ENCODE assay signal across 1 cellular context in the genomic region with DNA sequence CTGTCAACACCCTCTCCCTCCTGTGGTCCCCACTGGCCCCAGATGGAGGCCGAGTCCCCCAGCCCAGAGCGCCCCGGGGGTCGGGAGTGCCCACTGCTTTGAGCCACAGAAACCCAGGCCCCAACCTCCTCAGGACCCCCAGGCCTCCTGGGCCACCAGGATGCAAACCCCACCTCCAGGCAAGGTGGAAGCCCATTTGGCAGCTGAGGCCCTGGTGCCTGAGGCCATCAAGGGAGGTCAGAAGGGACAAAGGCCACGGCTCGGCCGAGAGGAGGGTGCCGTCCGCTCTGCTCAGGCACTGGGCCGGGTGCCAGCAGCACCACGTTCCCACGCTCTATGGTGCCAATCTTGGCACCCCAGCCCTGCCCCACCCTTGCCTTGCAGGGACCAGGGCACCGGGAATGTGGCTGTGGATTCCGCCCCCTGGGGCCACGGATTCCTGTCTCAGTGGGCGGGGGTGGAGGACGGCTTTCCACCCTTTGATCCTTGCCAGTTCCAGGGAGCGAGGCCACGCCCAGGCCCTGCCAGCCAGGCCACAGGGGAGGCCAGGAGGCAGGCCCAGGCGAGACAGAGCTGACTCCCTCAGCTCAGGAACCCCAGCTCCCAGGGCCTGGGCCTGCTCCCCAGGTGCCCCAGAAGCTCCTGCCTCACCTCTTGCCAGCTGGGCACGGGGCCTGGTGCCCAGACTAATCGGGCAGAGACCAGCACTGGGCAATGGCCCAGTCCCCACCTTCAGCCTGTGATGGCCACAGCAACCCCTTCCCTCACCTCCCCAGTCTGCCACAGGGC.
TF ChIP-seq lines count a peak whose summit lies in the region.

No MANE protein-coding gene starts in this region.

TF ChIP-seq in HepG2, 621 proteins besides CTCF, POLR2A, EP300 and RAD21 (continued from another document and continues in another):
- TF ChIP-seq TFDP2 (CRISPR knock-in tag; IDR thresholded peaks at IDR 0.05) (0 out of 2 replicates have a peak, but pooled peaks have one; percentile 14), THRA (CRISPR knock-in tag; IDR thresholded peaks at IDR 0.05; ENCODE audit: borderline replicate concordance) (0 out of 2 replicates have a peak, but pooled peaks have one; percentile 10), ZNF17 (CRISPR knock-in tag; IDR thresholded peaks at IDR 0.05) (no peak), MAFF (IDR thresholded peaks at IDR 0.05; ENCODE audit: low read depth, low read length) (no peak), ZNF33A (CRISPR knock-in tag; IDR thresholded peaks at IDR 0.05; ENCODE audit: borderline replicate concordance) (no peak), RFXAP (CRISPR knock-in tag; IDR thresholded peaks at IDR 0.05; ENCODE audit: borderline replicate concordance) (no peak), CCAR2 (optimal IDR thresholded peaks at IDR 0.05; ENCODE audit: low read depth, low read length) (no peak), SAP130 (CRISPR knock-in tag; IDR thresholded peaks at IDR 0.05; ENCODE audit: low read depth) (0 out of 2 replicates have a peak, but pooled peaks have one; percentile 20), ZNF567 (CRISPR knock-in tag; IDR thresholded peaks at IDR 0.05; ENCODE audit: borderline replicate concordance) (no peak), AGO1 (IDR thresholded peaks at IDR 0.05; ENCODE audit: low read depth, low read length, poor library complexity, severe bottlenecking) (no peak), SP5 (CRISPR knock-in tag; IDR thresholded peaks at IDR 0.05; ENCODE audit: borderline replicate concordance, low read depth) (peak; percentile 90), ZSCAN20 (CRISPR knock-in tag; IDR thresholded peaks at IDR 0.05; ENCODE audit: borderline replicate concordance) (no peak), MZF1 (CRISPR knock-in tag; IDR thresholded peaks at IDR 0.05; ENCODE audit: borderline replicate concordance) (no peak), MLLT10 (CRISPR knock-in tag; IDR thresholded peaks at IDR 0.05) (no peak), DNMT1 (CRISPR knock-in tag; IDR thresholded peaks at IDR 0.05) (0 out of 2 replicates have a peak, but pooled peaks have one; percentile 18), FOXA3 (CRISPR knock-in tag; IDR thresholded peaks at IDR 0.05) (no peak), ZNF224 (CRISPR knock-in tag; IDR thresholded peaks at IDR 0.05) (no peak), SNAI1 (CRISPR knock-in tag; IDR thresholded peaks at IDR 0.05; ENCODE audit: borderline replicate concordance) (no peak), ZMAT5 (CRISPR knock-in tag; IDR thresholded peaks at IDR 0.05; ENCODE audit: borderline replicate concordance, low read depth) (no peak), ZNF792 (CRISPR knock-in tag; IDR thresholded peaks at IDR 0.05) (no peak), SRSF4 (IDR thresholded peaks at IDR 0.05; ENCODE audit: low read depth, low read length, poor library complexity, severe bottlenecking) (no peak), NR2C2 (CRISPR knock-in tag; IDR thresholded peaks at IDR 0.05; ENCODE audit: borderline replicate concordance) (no peak), ZBTB21 (CRISPR knock-in tag; IDR thresholded peaks at IDR 0.05) (no peak), ZNF251 (CRISPR knock-in tag; IDR thresholded peaks at IDR 0.05) (no peak), ZNF616 (CRISPR knock-in tag; IDR thresholded peaks at IDR 0.05; ENCODE audit: low read depth) (no peak), SCMH1 (CRISPR knock-in tag; IDR thresholded peaks at IDR 0.05; ENCODE audit: borderline replicate concordance) (no peak), TRIM24 (CRISPR knock-in tag; IDR thresholded peaks at IDR 0.05) (no peak), NAIF1 (CRISPR knock-in tag; IDR thresholded peaks at IDR 0.05; ENCODE audit: borderline replicate concordance) (no peak), NCOR1 (IDR thresholded peaks at IDR 0.05; ENCODE audit: borderline replicate concordance, low read length) (no peak), ARNT (IDR thresholded peaks at IDR 0.05) (no peak), ZNF749 (CRISPR knock-in tag; IDR thresholded peaks at IDR 0.05; ENCODE audit: borderline replicate concordance) (no peak), U2AF1 (optimal IDR thresholded peaks at IDR 0.05; ENCODE audit: low read depth, low read length) (no peak), ZNF674 (CRISPR knock-in tag; IDR thresholded peaks at IDR 0.05; ENCODE audit: low read depth) (no peak), CBX1 (IDR thresholded peaks at IDR 0.05; ENCODE audit: low read depth) (no peak), ZNF747 (CRISPR knock-in tag; IDR thresholded peaks at IDR 0.05; ENCODE audit: borderline replicate concordance) (no peak), HNRNPL (IDR thresholded peaks at IDR 0.05; ENCODE audit: low read depth, low read length) (peak; percentile 100), ATF7 (IDR thresholded peaks at IDR 0.05) (no peak), ATF7 (CRISPR knock-in tag; IDR thresholded peaks at IDR 0.05) (no peak), ZFP91 (CRISPR knock-in tag; IDR thresholded peaks at IDR 0.05; ENCODE audit: borderline replicate concordance) (no peak; the same call in 1 of the 2 replicates), ZNF207 (IDR thresholded peaks at IDR 0.05; ENCODE audit: borderline replicate concordance) (no peak), RARA (CRISPR knock-in tag; IDR thresholded peaks at IDR 0.05) (peak; percentile 6; the same call in 1 of the 2 replicates), TCF7 (IDR thresholded peaks at IDR 0.05; ENCODE audit: low read depth) (peak; percentile 74), CENPT (CRISPR knock-in tag; IDR thresholded peaks at IDR 0.05; ENCODE audit: low read depth) (no peak)
- TF ChIP-seq, protein P1, sequence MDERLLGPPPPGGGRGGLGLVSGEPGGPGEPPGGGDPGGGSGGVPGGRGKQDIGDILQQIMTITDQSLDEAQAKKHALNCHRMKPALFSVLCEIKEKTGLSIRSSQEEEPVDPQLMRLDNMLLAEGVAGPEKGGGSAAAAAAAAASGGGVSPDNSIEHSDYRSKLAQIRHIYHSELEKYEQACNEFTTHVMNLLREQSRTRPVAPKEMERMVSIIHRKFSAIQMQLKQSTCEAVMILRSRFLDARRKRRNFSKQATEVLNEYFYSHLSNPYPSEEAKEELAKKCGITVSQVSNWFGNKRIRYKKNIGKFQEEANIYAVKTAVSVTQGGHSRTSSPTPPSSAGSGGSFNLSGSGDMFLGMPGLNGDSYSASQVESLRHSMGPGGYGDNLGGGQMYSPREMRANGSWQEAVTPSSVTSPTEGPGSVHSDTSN (CRISPR knock-in tag; IDR thresholded peaks at IDR 0.05) = no peak
- TF ChIP-seq, protein P2, sequence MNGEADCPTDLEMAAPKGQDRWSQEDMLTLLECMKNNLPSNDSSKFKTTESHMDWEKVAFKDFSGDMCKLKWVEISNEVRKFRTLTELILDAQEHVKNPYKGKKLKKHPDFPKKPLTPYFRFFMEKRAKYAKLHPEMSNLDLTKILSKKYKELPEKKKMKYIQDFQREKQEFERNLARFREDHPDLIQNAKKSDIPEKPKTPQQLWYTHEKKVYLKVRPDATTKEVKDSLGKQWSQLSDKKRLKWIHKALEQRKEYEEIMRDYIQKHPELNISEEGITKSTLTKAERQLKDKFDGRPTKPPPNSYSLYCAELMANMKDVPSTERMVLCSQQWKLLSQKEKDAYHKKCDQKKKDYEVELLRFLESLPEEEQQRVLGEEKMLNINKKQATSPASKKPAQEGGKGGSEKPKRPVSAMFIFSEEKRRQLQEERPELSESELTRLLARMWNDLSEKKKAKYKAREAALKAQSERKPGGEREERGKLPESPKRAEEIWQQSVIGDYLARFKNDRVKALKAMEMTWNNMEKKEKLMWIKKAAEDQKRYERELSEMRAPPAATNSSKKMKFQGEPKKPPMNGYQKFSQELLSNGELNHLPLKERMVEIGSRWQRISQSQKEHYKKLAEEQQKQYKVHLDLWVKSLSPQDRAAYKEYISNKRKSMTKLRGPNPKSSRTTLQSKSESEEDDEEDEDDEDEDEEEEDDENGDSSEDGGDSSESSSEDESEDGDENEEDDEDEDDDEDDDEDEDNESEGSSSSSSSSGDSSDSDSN (CRISPR knock-in tag; IDR thresholded peaks at IDR 0.05) = peak; percentile 17; the same call in 1 of the 2 replicates
- TF ChIP-seq, protein P3, sequence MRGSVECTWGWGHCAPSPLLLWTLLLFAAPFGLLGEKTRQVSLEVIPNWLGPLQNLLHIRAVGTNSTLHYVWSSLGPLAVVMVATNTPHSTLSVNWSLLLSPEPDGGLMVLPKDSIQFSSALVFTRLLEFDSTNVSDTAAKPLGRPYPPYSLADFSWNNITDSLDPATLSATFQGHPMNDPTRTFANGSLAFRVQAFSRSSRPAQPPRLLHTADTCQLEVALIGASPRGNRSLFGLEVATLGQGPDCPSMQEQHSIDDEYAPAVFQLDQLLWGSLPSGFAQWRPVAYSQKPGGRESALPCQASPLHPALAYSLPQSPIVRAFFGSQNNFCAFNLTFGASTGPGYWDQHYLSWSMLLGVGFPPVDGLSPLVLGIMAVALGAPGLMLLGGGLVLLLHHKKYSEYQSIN (CRISPR knock-in tag; IDR thresholded peaks at IDR 0.05; ENCODE audit: borderline replicate concordance) = no peak
- TF ChIP-seq, protein P4, sequence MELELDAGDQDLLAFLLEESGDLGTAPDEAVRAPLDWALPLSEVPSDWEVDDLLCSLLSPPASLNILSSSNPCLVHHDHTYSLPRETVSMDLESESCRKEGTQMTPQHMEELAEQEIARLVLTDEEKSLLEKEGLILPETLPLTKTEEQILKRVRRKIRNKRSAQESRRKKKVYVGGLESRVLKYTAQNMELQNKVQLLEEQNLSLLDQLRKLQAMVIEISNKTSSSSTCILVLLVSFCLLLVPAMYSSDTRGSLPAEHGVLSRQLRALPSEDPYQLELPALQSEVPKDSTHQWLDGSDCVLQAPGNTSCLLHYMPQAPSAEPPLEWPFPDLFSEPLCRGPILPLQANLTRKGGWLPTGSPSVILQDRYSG (CRISPR knock-in tag; IDR thresholded peaks at IDR 0.05) = no peak
- TF ChIP-seq, protein P5, sequence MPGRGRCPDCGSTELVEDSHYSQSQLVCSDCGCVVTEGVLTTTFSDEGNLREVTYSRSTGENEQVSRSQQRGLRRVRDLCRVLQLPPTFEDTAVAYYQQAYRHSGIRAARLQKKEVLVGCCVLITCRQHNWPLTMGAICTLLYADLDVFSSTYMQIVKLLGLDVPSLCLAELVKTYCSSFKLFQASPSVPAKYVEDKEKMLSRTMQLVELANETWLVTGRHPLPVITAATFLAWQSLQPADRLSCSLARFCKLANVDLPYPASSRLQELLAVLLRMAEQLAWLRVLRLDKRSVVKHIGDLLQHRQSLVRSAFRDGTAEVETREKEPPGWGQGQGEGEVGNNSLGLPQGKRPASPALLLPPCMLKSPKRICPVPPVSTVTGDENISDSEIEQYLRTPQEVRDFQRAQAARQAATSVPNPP (CRISPR knock-in tag; IDR thresholded peaks at IDR 0.05) = no peak
- TF ChIP-seq, protein P6, sequence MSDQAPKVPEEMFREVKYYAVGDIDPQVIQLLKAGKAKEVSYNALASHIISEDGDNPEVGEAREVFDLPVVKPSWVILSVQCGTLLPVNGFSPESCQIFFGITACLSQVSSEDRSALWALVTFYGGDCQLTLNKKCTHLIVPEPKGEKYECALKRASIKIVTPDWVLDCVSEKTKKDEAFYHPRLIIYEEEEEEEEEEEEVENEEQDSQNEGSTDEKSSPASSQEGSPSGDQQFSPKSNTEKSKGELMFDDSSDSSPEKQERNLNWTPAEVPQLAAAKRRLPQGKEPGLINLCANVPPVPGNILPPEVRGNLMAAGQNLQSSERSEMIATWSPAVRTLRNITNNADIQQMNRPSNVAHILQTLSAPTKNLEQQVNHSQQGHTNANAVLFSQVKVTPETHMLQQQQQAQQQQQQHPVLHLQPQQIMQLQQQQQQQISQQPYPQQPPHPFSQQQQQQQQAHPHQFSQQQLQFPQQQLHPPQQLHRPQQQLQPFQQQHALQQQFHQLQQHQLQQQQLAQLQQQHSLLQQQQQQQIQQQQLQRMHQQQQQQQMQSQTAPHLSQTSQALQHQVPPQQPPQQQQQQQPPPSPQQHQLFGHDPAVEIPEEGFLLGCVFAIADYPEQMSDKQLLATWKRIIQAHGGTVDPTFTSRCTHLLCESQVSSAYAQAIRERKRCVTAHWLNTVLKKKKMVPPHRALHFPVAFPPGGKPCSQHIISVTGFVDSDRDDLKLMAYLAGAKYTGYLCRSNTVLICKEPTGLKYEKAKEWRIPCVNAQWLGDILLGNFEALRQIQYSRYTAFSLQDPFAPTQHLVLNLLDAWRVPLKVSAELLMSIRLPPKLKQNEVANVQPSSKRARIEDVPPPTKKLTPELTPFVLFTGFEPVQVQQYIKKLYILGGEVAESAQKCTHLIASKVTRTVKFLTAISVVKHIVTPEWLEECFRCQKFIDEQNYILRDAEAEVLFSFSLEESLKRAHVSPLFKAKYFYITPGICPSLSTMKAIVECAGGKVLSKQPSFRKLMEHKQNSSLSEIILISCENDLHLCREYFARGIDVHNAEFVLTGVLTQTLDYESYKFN (CRISPR knock-in tag; conservative IDR thresholded peaks at IDR 0.05) = peak; percentile 58
- TF ChIP-seq, protein P7, sequence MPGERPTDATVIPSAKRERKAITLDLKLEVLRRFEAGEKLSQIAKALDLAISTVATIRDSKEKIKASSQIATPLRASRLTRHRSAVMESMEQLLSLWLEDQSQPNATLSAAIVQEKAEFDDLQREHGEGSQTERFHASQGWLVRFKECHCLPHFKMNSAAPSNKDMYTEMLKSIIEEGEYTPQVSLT (CRISPR knock-in tag; IDR thresholded peaks at IDR 0.05; ENCODE audit: borderline replicate concordance, low read depth) = no peak
